Comparison of ENCODE assay signal across 8 cellular contexts in genomic region chr17:75155191-75155601, GRCh38. TPM values are rescaled to one million over a fixed set of nuclear protein-coding genes. Genes with fewer than 3 reads are reported as not detected.
DNase-seq lines count a peak whose midpoint lies in the region; ATAC-seq and TF ChIP-seq lines count a peak whose summit lies in the region.

No MANE protein-coding gene starts in this region.

- peak overlapping the region; percentile 55 for H3K27ac ChIP-seq in WERI-Rb-1
- peak overlapping the region; percentile 34 to 55 for H3K27ac ChIP-seq in tibial artery

- no peak for DNase-seq in activated naive CD4-positive, alpha-beta T cell treated with anti-CD3 and anti-CD28 coated beads, Interleukin-2, amount 10 ng/mL, durations not matched to agents 7 days and 5 days
- DNase-seq in activated naive CD4-positive, alpha-beta T cell treated with anti-CD3 and anti-CD28 coated beads, Interleukin-2, amount 50 U/mL, for 16 hours, result no peak
- no peak for DNase-seq in WERI-Rb-1
- DNase-seq in immature natural killer cell, result no peak
- peak in 1 of 2 donors; percentile 16 for DNase-seq in tibial artery
- no peak for DNase-seq in OCI-M1 (lab: John Stamatoyannopoulos, UW)
- no peak for DNase-seq in NCI-H2227 (lab: John Stamatoyannopoulos, UW; ENCODE audit: unreplicated experiment)

- peaks cover 39% of the 10 kb centered on the region for H3K4me1 Mint-ChIP-seq in activated naive CD4-positive, alpha-beta T cell treated with anti-CD3 and anti-CD28 coated beads, Interleukin-2, amount 10 ng/mL, durations not matched to agents 7 days and 5 days
- peaks cover 29 to 33% of the 10 kb centered on the region in 2 donors for H3K4me1 Mint-ChIP-seq in immature natural killer cell

- peaks cover 54% of the 10 kb centered on the region for H3K36me3 ChIP-seq in WERI-Rb-1
- peaks cover 0 to 8% (median 0%) of the 10 kb centered on the region in 3 donors for H3K36me3 ChIP-seq in tibial artery

- no peak overlapping the region for H3K4me3 Mint-ChIP-seq in activated naive CD4-positive, alpha-beta T cell treated with anti-CD3 and anti-CD28 coated beads, Interleukin-2, amount 10 ng/mL, durations not matched to agents 7 days and 5 days
- H3K4me3 Mint-ChIP-seq in immature natural killer cell, result peak overlapping the region; percentile 15 to 94 (median 47)

- no peaks in the 10 kb centered on the region for H3K27me3 ChIP-seq in WERI-Rb-1 (ENCODE audit: insufficient read depth, low read depth, severe bottlenecking)
- peaks cover 0 to 4% of the 10 kb centered on the region in 2 donors for H3K27me3 ChIP-seq in tibial artery

- H3K27me3 Mint-ChIP-seq in activated naive CD4-positive, alpha-beta T cell treated with anti-CD3 and anti-CD28 coated beads, Interleukin-2, amount 10 ng/mL, durations not matched to agents 7 days and 5 days, result no peaks in the 10 kb centered on the region
- peaks cover 5 to 13% (median 7%) of the 10 kb centered on the region in 3 donors for H3K27me3 Mint-ChIP-seq in immature natural killer cell (ENCODE audit: low read depth in 3 of 3)

- CTCF ChIA-PET in activated naive CD4-positive, alpha-beta T cell treated with anti-CD3 and anti-CD28 coated beads, Interleukin-2, amount 10 ng/mL, durations not matched to agents 7 days and 5 days (lab: Charles Lee), result interaction anchor here (1.0 to 1.5 kb wide), 2 partner anchors 41 to 46 kb away, joined by 3 to 9 read pairs; no protein-coding TSS in a partner anchor

- peaks cover 18% of the 10 kb centered on the region for H3K36me3 Mint-ChIP-seq in activated naive CD4-positive, alpha-beta T cell treated with anti-CD3 and anti-CD28 coated beads, Interleukin-2, amount 10 ng/mL, durations not matched to agents 7 days and 5 days
- H3K36me3 Mint-ChIP-seq in immature natural killer cell, result no peaks in the 10 kb centered on the region

- intact Hi-C loops in tibial artery (cut with DNase I; ENCODE audit: low total_unique reads), result no loop called here

- H3K4me3 ChIP-seq in WERI-Rb-1 (ENCODE audit: low read depth, low read length) (no peak overlapping the region; the same call in 1 of the 2 replicates), tibial artery (no peak overlapping the region)

- H3K27ac Mint-ChIP-seq in activated naive CD4-positive, alpha-beta T cell treated with anti-CD3 and anti-CD28 coated beads, Interleukin-2, amount 10 ng/mL, durations not matched to agents 7 days and 5 days, result peak overlapping the region; percentile 93
- peak overlapping the region in 3 of 6 donors; percentile 73 to 91 (median 84) for H3K27ac Mint-ChIP-seq in immature natural killer cell

- no peak for ATAC-seq in GM18502 (IDR thresholded peaks at IDR 0.05; ENCODE audit: poor library complexity, unreplicated experiment)

- H3K9me3 ChIP-seq in WERI-Rb-1 (ENCODE audit: severe bottlenecking) (no peaks in the 10 kb centered on the region), tibial artery (no peaks in the 10 kb centered on the region)

- peaks cover 0 to 14% (median 12%) of the 10 kb centered on the region in 4 donors for H3K4me1 ChIP-seq in tibial artery

- TF ChIP-seq CTCF in WERI-Rb-1 (IDR thresholded peaks at IDR 0.05; ENCODE audit: low read depth, low read length) (no peak), tibial artery (IDR thresholded peaks at IDR 0.05) (no peak)

- H3K9me3 Mint-ChIP-seq in activated naive CD4-positive, alpha-beta T cell treated with anti-CD3 and anti-CD28 coated beads, Interleukin-2, amount 10 ng/mL, durations not matched to agents 7 days and 5 days, result no peaks in the 10 kb centered on the region
- no peaks in the 10 kb centered on the region for H3K9me3 Mint-ChIP-seq in immature natural killer cell

RNA-seq across cellular contexts. Expression of gene JPT1, which starts 0.9 kb away (rescaled TPM):
- polyA plus RNA-seq in immature natural killer cell, result 100 to 1,000 TPM; 105 to 168 (median 133) TPM

RNA-seq across cellular contexts. Expression of gene NT5C, which starts 23.7 kb away (rescaled TPM):
- 100 to 1,000 TPM in 1 of 3 donors, 10 to 100 TPM in 2; 80.3 to 111 (median 88.8) TPM for polyA plus RNA-seq in immature natural killer cell

RNA-seq across cellular contexts. Expression of gene SUMO2, which starts 27.6 kb away (rescaled TPM):
- 100 to 1,000 TPM; 214 to 427 (median 404) TPM for polyA plus RNA-seq in immature natural killer cell

RNA-seq across cellular contexts. Expression of gene ARMC7, which starts 45.4 kb away (rescaled TPM):
- polyA plus RNA-seq in immature natural killer cell, result 1 to 10 TPM in 2 of 3 donors, under 1 TPM in 1; 0.57 to 7.5 (median 3.5) TPM

RNA-seq across cellular contexts. Expression of gene NUP85, which starts 50.3 kb away (rescaled TPM):
- polyA plus RNA-seq in immature natural killer cell, result 10 to 100 TPM; 28.3 to 47.8 (median 41.1) TPM
